In genomic region chr1:16061255-16061654, GRCh38 we compare ENCODE assay signal across 21 cellular contexts. TPM values are rescaled to one million over a fixed set of nuclear protein-coding genes. Genes with fewer than 3 reads are reported as not detected.
"Had no signal": no experiment of that assay in that cellular context is flagged by ENCODE, and none has a peak within 500 bp of the region (broad histone marks: within the 10 kb centered on the region; RNA-seq: fewer than 3 reads in every experiment).

No MANE protein-coding gene starts in this region.

- H3K36me3 ChIP-seq: colonic mucosa, gastrocnemius medialis, heart right ventricle, right atrium auricular region, sigmoid colon, suprapubic skin, thyroid gland, upper lobe of left lung, uterus had no signal

- DNase-seq: colonic mucosa; dermis blood vessel endothelial cell; endodermal cell; gastrocnemius medialis; heart right ventricle; hypothalamus; kidney glomerular epithelial cell; mesendoderm; naive B cell; sigmoid colon; stimulated activated naive CD4-positive, alpha-beta T cell treated with Interleukin-2 at 50 U/mL for 16 hours; thyroid gland; upper lobe of left lung; uterus had no signal

- H3K27ac ChIP-seq: colonic mucosa, gastrocnemius medialis, heart right ventricle, right atrium auricular region, sigmoid colon, skin epidermis, suprapubic skin, thyroid gland, upper lobe of left lung, uterus had no signal

- H3K9me3 ChIP-seq: colonic mucosa, gastrocnemius medialis, heart right ventricle, right atrium auricular region, sigmoid colon, suprapubic skin, thyroid gland, upper lobe of left lung, uterus had no signal

- H3K4me3 ChIP-seq: colonic mucosa, gastrocnemius medialis, heart right ventricle, right atrium auricular region, sigmoid colon, skin epidermis, suprapubic skin, thyroid gland, upper lobe of left lung, uterus had no signal

- ATAC-seq: gastrocnemius medialis, heart right ventricle had no signal

- H3K27me3 ChIP-seq: colonic mucosa, gastrocnemius medialis, heart right ventricle, right atrium auricular region, sigmoid colon, suprapubic skin, thyroid gland, upper lobe of left lung, uterus had no signal

- H3K4me1 ChIP-seq: colonic mucosa, gastrocnemius medialis, sigmoid colon, uterus had no signal

RNA-seq across cellular contexts. Expression of gene CLCNKB, which starts 17.7 kb away (rescaled TPM):
- polyA plus RNA-seq: liver had no signal

RNA-seq across cellular contexts. Expression of gene CLCNKA, which starts 39.4 kb away (rescaled TPM):
- polyA plus RNA-seq: endothelial cell of umbilical vein, fibroblast of lung, liver had no signal

RNA-seq across cellular contexts. Expression of gene HSPB7, which starts 43.4 kb away (rescaled TPM):
- polyA plus RNA-seq: endothelial cell of umbilical vein had no signal

RNA-seq across cellular contexts. Expression of gene SRARP, which starts 57.2 kb away (rescaled TPM):
- polyA plus RNA-seq: endothelial cell of umbilical vein, esophagus, fibroblast of lung had no signal
